ENCODE assay signal across 28 cellular contexts in the genomic region with DNA sequence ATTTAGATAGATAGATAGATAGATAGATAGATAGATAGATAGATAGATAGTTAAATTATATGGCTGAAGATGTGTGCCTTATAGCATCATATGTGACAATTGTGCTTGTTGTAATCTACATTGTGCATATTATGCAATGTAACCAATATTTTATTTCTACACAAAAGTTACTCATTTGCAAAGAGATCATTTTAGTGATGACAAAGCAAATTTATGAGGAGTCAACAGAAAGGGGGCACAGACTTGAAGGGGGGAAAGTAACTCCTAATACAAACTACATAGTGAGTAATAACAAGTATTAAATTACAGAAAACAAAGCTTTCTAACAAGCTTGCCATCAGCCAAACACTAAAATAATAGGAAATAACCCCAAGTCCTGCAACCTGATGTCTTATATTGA.
"Had no signal": no experiment of that assay in that cellular context is flagged by ENCODE, and none has a peak within 500 bp of the region (broad histone marks: within the 10 kb centered on the region; RNA-seq: fewer than 3 reads in every experiment).

No MANE protein-coding gene starts in this region.

- ATAC-seq: effector memory CD8-positive, alpha-beta T cell; esophagus mucosa; gastrocnemius medialis; heart right ventricle; left cardiac atrium; left lung; left ventricle myocardium superior; lower lobe of right lung; mucosa of descending colon; naive thymus-derived CD8-positive, alpha-beta T cell had no signal

- H3K9me3 ChIP-seq: esophagus squamous epithelium, gastrocnemius medialis, heart right ventricle, left lung, lower lobe of right lung, mucosa of descending colon had no signal

- H3K4me1 ChIP-seq: esophagus squamous epithelium, gastrocnemius medialis, heart right ventricle, left lung, lower lobe of right lung had no signal

- H3K4me3 ChIP-seq: esophagus squamous epithelium, gastrocnemius medialis, heart right ventricle, left lung, lower lobe of right lung, mucosa of descending colon had no signal

- H3K36me3 ChIP-seq: esophagus squamous epithelium, gastrocnemius medialis, heart right ventricle, left lung, lower lobe of right lung had no signal

- FAIRE-seq: endometrium, islet of Langerhans, keratinocyte had no signal

- H3K4me1 Mint-ChIP-seq: endodermal cell; mesothelial cell of epicardium; naive B cell; naive thymus-derived CD8-positive, alpha-beta T cell had no signal

- DNase-seq: cortex of kidney; effector CD8-positive, alpha-beta T cell; effector memory CD8-positive, alpha-beta T cell; endodermal cell; erythroblast; esophagus squamous epithelium; foreskin fibroblast; foreskin melanocyte; gastrocnemius medialis; glutamatergic neuron; head of caudate nucleus; heart right ventricle; hippocampal formation; left cardiac atrium; left lung; left ventricle myocardium superior; lower lobe of right lung; mesenchymal stem cell; mucosa of descending colon; naive B cell; naive thymus-derived CD8-positive, alpha-beta T cell had no signal

- H3K27me3 ChIP-seq: esophagus squamous epithelium, gastrocnemius medialis, heart right ventricle, left lung had no signal

- H3K27ac Mint-ChIP-seq: dendritic cell treated with granulocyte-macrophage colony-stimulating factor and Interleukin-4, amounts not matched to agents 40 ng/mL and 50 ng/mL, for 4 days; effector memory CD8-positive, alpha-beta T cell; endodermal cell; mesothelial cell of epicardium; naive B cell; naive thymus-derived CD8-positive, alpha-beta T cell had no signal

- H3K27ac ChIP-seq: epithelial cell of prostate, esophagus squamous epithelium, gastrocnemius medialis, heart right ventricle, left lung, lower lobe of right lung had no signal

- H3K9me3 Mint-ChIP-seq: dendritic cell treated with granulocyte-macrophage colony-stimulating factor and Interleukin-4, amounts not matched to agents 40 ng/mL and 50 ng/mL, for 4 days; endodermal cell; mesothelial cell of epicardium had no signal

- H3K36me3 Mint-ChIP-seq: mesothelial cell of epicardium; naive B cell; naive thymus-derived CD8-positive, alpha-beta T cell had no signal

- H3K27me3 Mint-ChIP-seq: dendritic cell treated with granulocyte-macrophage colony-stimulating factor and Interleukin-4, amounts not matched to agents 40 ng/mL and 50 ng/mL, for 4 days; effector memory CD8-positive, alpha-beta T cell; naive B cell; naive thymus-derived CD8-positive, alpha-beta T cell had no signal

- H3K4me3 Mint-ChIP-seq: dendritic cell treated with granulocyte-macrophage colony-stimulating factor and Interleukin-4, amounts not matched to agents 40 ng/mL and 50 ng/mL, for 4 days; effector memory CD8-positive, alpha-beta T cell; endodermal cell; mesothelial cell of epicardium; naive B cell; naive thymus-derived CD8-positive, alpha-beta T cell had no signal
